Comparison of ENCODE assay signal across 15 cellular contexts in the genomic region with DNA sequence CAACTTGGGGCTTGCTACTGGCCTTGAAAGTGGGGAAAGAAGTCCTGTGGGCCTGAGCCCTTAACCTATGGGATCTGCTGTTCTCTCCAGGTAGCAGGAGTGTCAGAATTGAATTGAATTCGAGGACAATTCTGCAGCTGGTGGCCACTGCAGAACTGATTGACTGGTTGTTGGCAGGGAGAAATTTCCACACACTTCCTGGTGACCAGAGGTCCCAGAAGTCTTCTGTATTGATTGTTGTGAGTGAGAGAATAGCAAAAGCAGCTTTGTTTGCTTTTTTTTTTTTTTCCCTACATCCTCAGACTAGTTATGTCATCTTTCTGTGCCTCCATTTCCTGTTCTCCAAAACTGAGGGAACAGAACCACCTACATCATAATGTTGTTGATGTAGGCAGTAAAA.
DNase-seq lines count a peak whose midpoint lies in the region; ATAC-seq and TF ChIP-seq lines count a peak whose summit lies in the region.
"Had no signal": no experiment of that assay in that cellular context is flagged by ENCODE, and none has a peak within 500 bp of the region (broad histone marks: within the 10 kb centered on the region; RNA-seq: fewer than 3 reads in every experiment).

No MANE protein-coding gene starts in this region.

- no peaks in the 10 kb centered on the region for H3K9me3 Mint-ChIP-seq in type B pancreatic cell
- no peaks in the 10 kb centered on the region for H3K9me3 Mint-ChIP-seq in stimulated activated memory B cell treated with anti-CD40 and anti-IgM and Interleukin-4, amounts not matched to agents 10 μg/mL and 1 μg/mL and 100 μg/mL, for 72 hours
- H3K9me3 Mint-ChIP-seq: H9 had no signal

- no peaks in the 10 kb centered on the region for H3K27me3 ChIP-seq in Karpas-422 (ENCODE audit: low read length)
- H3K27me3 ChIP-seq: BE2C had no signal

- no peaks in the 10 kb centered on the region for H3K36me3 ChIP-seq in Karpas-422 (ENCODE audit: insufficient read depth, low read length)

- H3K9ac ChIP-seq in Karpas-422 (ENCODE audit: low read length): no peak overlapping the region

- H3K4me1 Mint-ChIP-seq in type B pancreatic cell (ENCODE audit: unreplicated experiment): peaks cover 3% of the 10 kb centered on the region
- H3K4me1 Mint-ChIP-seq in stimulated activated memory B cell treated with anti-CD40 and anti-IgM and Interleukin-4, amounts not matched to agents 10 μg/mL and 1 μg/mL and 100 μg/mL, for 72 hours: no peaks in the 10 kb centered on the region
- H3K4me1 Mint-ChIP-seq: CD4-positive, CD25-positive, alpha-beta regulatory T cell; CD8-positive, alpha-beta memory T cell had no signal

- DNase-seq in DMS53 (lab: John Stamatoyannopoulos, UW) (peak; percentile 63), Karpas-422 (no peak), mucosa of gallbladder (ENCODE audit: low spot score) (peak; percentile 18), type B pancreatic cell (ENCODE audit: extremely low spot score, unreplicated experiment) (no peak), NCI-H1436 (lab: John Stamatoyannopoulos, UW) (no peak), D341Med (ENCODE audit: low spot score) (no peak)
- DNase-seq: BE2C; C1 segment of cervical spinal cord; CD4-positive, CD25-positive, alpha-beta regulatory T cell; CD8-positive, alpha-beta memory T cell; COR-L47; DMS79 treated with DMSO at 0.1 percent for 48 hours; GF-D8; H9 had no signal

- no peak overlapping the region for H3K4me2 ChIP-seq in Karpas-422 (ENCODE audit: low read depth, low read length, poor library complexity, severe bottlenecking)

- TF ChIP-seq CTCF in type B pancreatic cell (conservative IDR thresholded peaks at IDR 0.05): no peak

- H3K36me3 Mint-ChIP-seq in type B pancreatic cell: peaks cover 4% of the 10 kb centered on the region
- H3K36me3 Mint-ChIP-seq in stimulated activated memory B cell treated with anti-CD40 and anti-IgM and Interleukin-4, amounts not matched to agents 10 μg/mL and 1 μg/mL and 100 μg/mL, for 72 hours: no peaks in the 10 kb centered on the region
- H3K36me3 Mint-ChIP-seq: CD4-positive, CD25-positive, alpha-beta regulatory T cell; CD8-positive, alpha-beta memory T cell had no signal

- H3K4me3 Mint-ChIP-seq in type B pancreatic cell: no peak overlapping the region
- H3K4me3 Mint-ChIP-seq in stimulated activated memory B cell treated with anti-CD40 and anti-IgM and Interleukin-4, amounts not matched to agents 10 μg/mL and 1 μg/mL and 100 μg/mL, for 72 hours: no peak overlapping the region
- H3K4me3 Mint-ChIP-seq: CD4-positive, CD25-positive, alpha-beta regulatory T cell; CD8-positive, alpha-beta memory T cell; H9 had no signal

- no peak overlapping the region for H3K4me3 ChIP-seq in Karpas-422 (ENCODE audit: low read length)

- H3K27ac Mint-ChIP-seq in type B pancreatic cell: peak overlapping the region; percentile 41
- H3K27ac Mint-ChIP-seq in stimulated activated memory B cell treated with anti-CD40 and anti-IgM and Interleukin-4, amounts not matched to agents 10 μg/mL and 1 μg/mL and 100 μg/mL, for 72 hours: no peak overlapping the region
- H3K27ac Mint-ChIP-seq: CD4-positive, CD25-positive, alpha-beta regulatory T cell; CD8-positive, alpha-beta memory T cell; H9 had no signal

- no peaks in the 10 kb centered on the region for H3K9me2 ChIP-seq in Karpas-422 (replicated peaks; ENCODE audit: insufficient read depth, low read length)

- H3K27me3 Mint-ChIP-seq in type B pancreatic cell: no peaks in the 10 kb centered on the region
- no peaks in the 10 kb centered on the region for H3K27me3 Mint-ChIP-seq in stimulated activated memory B cell treated with anti-CD40 and anti-IgM and Interleukin-4, amounts not matched to agents 10 μg/mL and 1 μg/mL and 100 μg/mL, for 72 hours

- H2AFZ ChIP-seq in Karpas-422 (ENCODE audit: low read length): 0 out of 2 replicates have a peak overlapping the region, but pooled peaks have one; percentile 41

- ATAC-seq in stimulated activated memory B cell treated with anti-CD40 and anti-IgM and Interleukin-4, amounts not matched to agents 10 μg/mL and 1 μg/mL and 100 μg/mL, for 72 hours: no peak

- no peaks in the 10 kb centered on the region for H3K9me3 ChIP-seq in Karpas-422 (ENCODE audit: low read length)
- H3K9me3 ChIP-seq: BE2C had no signal

- no peaks in the 10 kb centered on the region for H3K79me2 ChIP-seq in Karpas-422 (ENCODE audit: low read length)

- no peaks in the 10 kb centered on the region for H4K20me1 ChIP-seq in Karpas-422 (ENCODE audit: insufficient read depth, low read depth, low read length)

- no peak overlapping the region for H3K27ac ChIP-seq in Karpas-422 (ENCODE audit: low read length)

- H3K4me1 ChIP-seq in Karpas-422 (ENCODE audit: low read length): no peaks in the 10 kb centered on the region
- H3K4me1 ChIP-seq: BE2C had no signal

Comparison
In these comparisons a context has a peak if more than half of its experiments do, and no peak if none do; other contexts are left out.
1. DNase-seq: peak in DMS53 (single experiment) and mucosa of gallbladder (single experiment); none in Karpas-422 (single experiment), type B pancreatic cell (single experiment), NCI-H1436 (single experiment) and D341Med (single experiment).